13 cellular contexts compared by ENCODE assay signal in the genomic region with DNA sequence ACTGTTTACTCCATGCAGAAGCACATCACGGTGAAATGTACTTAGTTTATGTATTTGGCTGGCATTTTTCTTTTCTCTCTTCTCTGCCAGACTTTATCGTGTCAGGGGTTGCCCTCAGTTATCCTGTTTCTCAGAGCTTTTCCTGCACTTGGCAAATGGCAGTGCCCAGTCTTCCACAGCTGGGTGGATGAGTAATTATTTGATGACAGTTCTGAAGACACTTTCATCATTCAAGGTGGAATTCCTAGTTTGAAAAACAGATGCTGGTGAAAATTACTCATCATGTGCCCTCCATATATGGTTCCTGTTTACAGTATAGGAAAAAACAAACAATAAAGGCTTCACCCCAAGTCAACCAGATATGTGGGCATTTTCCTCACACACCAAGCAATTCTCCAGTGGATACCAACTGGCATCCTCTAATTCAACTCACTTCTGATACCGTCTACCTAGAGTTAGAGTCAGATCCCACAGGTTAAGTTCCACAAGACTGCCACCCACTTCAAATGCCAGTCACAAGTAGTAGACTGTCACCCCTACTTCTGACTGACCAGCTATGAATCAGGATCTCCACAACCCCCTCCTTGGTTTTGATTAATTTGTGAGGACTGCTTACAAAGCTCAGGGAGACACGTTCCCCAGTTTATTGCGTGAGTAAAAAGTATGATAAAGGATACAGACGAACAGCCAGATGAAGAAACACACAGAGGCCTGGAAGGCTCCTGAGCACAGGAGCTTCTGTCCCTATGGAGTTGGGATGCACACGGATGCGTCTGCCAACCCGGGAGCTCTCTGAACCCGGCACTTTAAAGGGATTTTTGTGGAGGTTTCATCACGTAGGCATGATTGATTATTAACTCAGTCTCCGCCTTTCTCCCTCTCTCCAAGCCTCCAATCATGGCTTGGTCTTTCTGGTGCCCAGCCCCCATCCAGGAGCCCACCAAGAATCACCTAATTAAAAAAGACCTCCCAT.
A peak's percentile ranks its signal among the peaks of the same experiment; 100 is the strongest.
DNase-seq lines count a peak whose midpoint lies in the region; ATAC-seq and TF ChIP-seq lines count a peak whose summit lies in the region.
"Had no signal": no experiment of that assay in that cellular context is flagged by ENCODE, and none has a peak within 500 bp of the region (broad histone marks: within the 10 kb centered on the region; RNA-seq: fewer than 3 reads in every experiment).

No MANE protein-coding gene starts in this region.

- DNase-seq in MCF 10A (ENCODE audit: unreplicated experiment) (peak; percentile 61), breast epithelium (ENCODE audit: low spot score in 2 of 2) (no peak), glomerular visceral epithelial cell (ENCODE audit: extremely low spot score) (peak; percentile 55), ovary (no peak), NCI-H526 treated with DMSO at 0.1 percent for 48 hours (lab: John Stamatoyannopoulos, UW) (no peak), DMS 273 treated with DMSO at 0.1 percent for 48 hours (lab: John Stamatoyannopoulos, UW) (no peak)
- DNase-seq in stimulated activated naive B cell treated with anti-CD40 and anti-IgM and Interleukin-4, amounts not matched to agents 10 μg/mL and 1 μg/mL and 100 μg/mL, for 72 hours, result no peak
- DNase-seq: activated naive CD4-positive, alpha-beta T cell; cerebellar nuclear complex; NCI-H2081 treated with DMSO at 0.1 percent for 48 hours; posterior cingulate gyrus; thyroid gland had no signal

- H3K27ac ChIP-seq in breast epithelium (no peak overlapping the region), ovary (no peak overlapping the region)

- H3K4me3 Mint-ChIP-seq in MCF 10A (ENCODE audit: unreplicated experiment), result no peak overlapping the region
- no peak overlapping the region for H3K4me3 Mint-ChIP-seq in activated naive CD8-positive, alpha-beta T cell
- H3K4me3 Mint-ChIP-seq in stimulated activated naive B cell treated with anti-CD40 and anti-IgM and Interleukin-4, amounts not matched to agents 10 μg/mL and 1 μg/mL and 100 μg/mL, for 72 hours, result no peak overlapping the region

- H3K27me3 Mint-ChIP-seq in MCF 10A (ENCODE audit: insufficient read depth, unreplicated experiment), result no peaks in the 10 kb centered on the region
- H3K27me3 Mint-ChIP-seq in activated naive CD8-positive, alpha-beta T cell, result no peaks in the 10 kb centered on the region
- no peaks in the 10 kb centered on the region for H3K27me3 Mint-ChIP-seq in stimulated activated naive B cell treated with anti-CD40 and anti-IgM and Interleukin-4, amounts not matched to agents 10 μg/mL and 1 μg/mL and 100 μg/mL, for 72 hours

- POLR2A ChIA-PET in MCF 10A (lab: Yijun Ruan, JAX), result interaction anchor here (0.7 to 1.4 kb wide), 2 partner anchors 11 to 22 kb away, joined by 4 to 7 read pairs; no protein-coding TSS in a partner anchor

- H3K4me1 Mint-ChIP-seq in MCF 10A (ENCODE audit: insufficient read depth, unreplicated experiment), result peaks cover 9% of the 10 kb centered on the region
- peaks cover 6% of the 10 kb centered on the region for H3K4me1 Mint-ChIP-seq in activated naive CD8-positive, alpha-beta T cell (ENCODE audit: low read depth)
- peaks cover 15 to 24% of the 10 kb centered on the region in 2 donors for H3K4me1 Mint-ChIP-seq in stimulated activated naive B cell treated with anti-CD40 and anti-IgM and Interleukin-4, amounts not matched to agents 10 μg/mL and 1 μg/mL and 100 μg/mL, for 72 hours

- BruUV-seq in MCF 10A (replicated peaks; lab: Mats Ljungman, UMichigan), result no TSS peak

- H3K4me3 ChIP-seq in breast epithelium, result no peak overlapping the region
- H3K4me3 ChIP-seq in ovary, result no peak overlapping the region
- H3K4me3 ChIP-seq: thyroid gland had no signal

- CTCF ChIA-PET in MCF 10A (lab: Yijun Ruan, JAX), result interaction anchor here (0.8 to 1.3 kb wide), 2 partner anchors 13 to 33 kb away, joined by 3 to 6 read pairs; no protein-coding TSS in a partner anchor

- no peak for TF ChIP-seq EP300 in ovary (IDR thresholded peaks at IDR 0.05)

- 66 to 74% (median 69%) methylated on average over 12 of the region's 12 CpGs for WGBS in ovary, 3 donors

- no peaks in the 10 kb centered on the region for H3K4me1 ChIP-seq in breast epithelium
- peaks cover 2% of the 10 kb centered on the region for H3K4me1 ChIP-seq in ovary (ENCODE audit: insufficient read depth)

- TF ChIP-seq CTCF in MCF 10A (IDR thresholded peaks at IDR 0.05; ENCODE audit: unreplicated experiment) (no peak), breast epithelium (IDR thresholded peaks at IDR 0.05) (no peak), ovary (IDR thresholded peaks at IDR 0.05) (no peak)

- H3K9me3 ChIP-seq in breast epithelium (no peaks in the 10 kb centered on the region), ovary (no peaks in the 10 kb centered on the region)
- H3K9me3 ChIP-seq: thyroid gland had no signal

- TF ChIP-seq POLR2A in breast epithelium (IDR thresholded peaks at IDR 0.05) (no peak), ovary (IDR thresholded peaks at IDR 0.05) (no peak)

- no peak for ATAC-seq in stimulated activated naive B cell treated with anti-CD40 and anti-IgM and Interleukin-4, amounts not matched to agents 10 μg/mL and 1 μg/mL and 100 μg/mL, for 72 hours (replicated peaks)

- H3K27me3 ChIP-seq in breast epithelium (peaks cover 0 to 15% of the 10 kb centered on the region in 2 donors), ovary (no peaks in the 10 kb centered on the region)
- H3K27me3 ChIP-seq: thyroid gland had no signal

- peaks cover 7% of the 10 kb centered on the region for H3K36me3 Mint-ChIP-seq in MCF 10A (ENCODE audit: insufficient read depth, unreplicated experiment)
- H3K36me3 Mint-ChIP-seq in activated naive CD8-positive, alpha-beta T cell, result no peaks in the 10 kb centered on the region
- peaks cover 6% of the 10 kb centered on the region in 2 donors for H3K36me3 Mint-ChIP-seq in stimulated activated naive B cell treated with anti-CD40 and anti-IgM and Interleukin-4, amounts not matched to agents 10 μg/mL and 1 μg/mL and 100 μg/mL, for 72 hours

- H3K36me3 ChIP-seq in breast epithelium (no peaks in the 10 kb centered on the region), ovary (no peaks in the 10 kb centered on the region)
- H3K36me3 ChIP-seq: thyroid gland had no signal

- no peaks in the 10 kb centered on the region for H3K9me3 Mint-ChIP-seq in MCF 10A (ENCODE audit: unreplicated experiment)
- H3K9me3 Mint-ChIP-seq in activated naive CD8-positive, alpha-beta T cell (ENCODE audit: low read depth), result no peaks in the 10 kb centered on the region
- no peaks in the 10 kb centered on the region for H3K9me3 Mint-ChIP-seq in stimulated activated naive B cell treated with anti-CD40 and anti-IgM and Interleukin-4, amounts not matched to agents 10 μg/mL and 1 μg/mL and 100 μg/mL, for 72 hours

- peak overlapping the region; percentile 62 for H3K27ac Mint-ChIP-seq in MCF 10A (ENCODE audit: low read depth, unreplicated experiment)
- peak overlapping the region; percentile 46 for H3K27ac Mint-ChIP-seq in activated naive CD8-positive, alpha-beta T cell
- peak overlapping the region; percentile 47 for H3K27ac Mint-ChIP-seq in stimulated activated naive B cell treated with anti-CD40 and anti-IgM and Interleukin-4, amounts not matched to agents 10 μg/mL and 1 μg/mL and 100 μg/mL, for 72 hours

- intact Hi-C loops in MCF 10A (cut with micrococcal nuclease) (loop anchor here (1.0 to 5.0 kb wide), 2 partner anchors 25 to 37 kb away; no protein-coding TSS in a partner anchor), breast epithelium (cut with DNase I; ENCODE audit: low total_unique reads) (no loop called here), ovary (cut with DNase I) (no loop called here)

Comparison
In these comparisons a context has a peak if more than half of its experiments do, and no peak if none do; other contexts are left out.
1. DNase-seq: peak in MCF 10A (single experiment) and glomerular visceral epithelial cell (single experiment); none in breast epithelium (0 of 2), stimulated activated naive B cell treated with anti-CD40 and anti-IgM and Interleukin-4, amounts not matched to agents 10 μg/mL and 1 μg/mL and 100 μg/mL, for 72 hours (single experiment), ovary (0 of 5), NCI-H526 treated with DMSO at 0.1 percent for 48 hours (single experiment) and DMS 273 treated with DMSO at 0.1 percent for 48 hours (single experiment).
2. Peak in every context shown above with its lines, with median percentiles within 50 percentile points of each other: H3K27ac Mint-ChIP-seq.